Comparison of ENCODE assay signal across 9 cellular contexts in the genomic region with DNA sequence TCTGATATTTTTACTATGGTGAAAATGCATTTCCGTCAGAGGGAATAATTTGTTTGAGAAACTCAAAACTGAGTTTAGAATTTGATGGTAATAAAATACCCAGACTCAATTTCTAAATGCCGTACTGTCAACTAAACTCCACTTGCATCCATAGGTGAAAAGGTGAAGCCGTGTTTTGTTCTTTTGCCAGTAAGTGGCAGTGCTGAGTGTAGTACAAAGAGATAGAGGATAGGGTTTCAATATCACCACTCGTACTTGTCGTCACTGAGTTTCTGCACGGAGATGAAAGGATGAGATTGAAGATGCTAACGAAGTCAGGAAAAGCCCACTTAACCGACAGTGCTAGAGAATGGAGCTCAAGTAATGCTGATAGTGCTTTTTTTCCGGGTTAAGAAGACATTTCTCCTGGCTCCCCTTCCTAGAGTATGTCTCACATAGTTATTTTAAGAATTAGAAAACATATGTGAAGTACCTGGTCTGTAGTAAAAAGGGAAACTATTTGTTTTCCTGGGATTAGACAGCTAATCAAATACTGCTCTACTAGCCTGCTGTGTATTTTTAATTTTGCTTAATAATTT.
DNase-seq lines count a peak whose midpoint lies in the region; ATAC-seq and TF ChIP-seq lines count a peak whose summit lies in the region.
"Had no signal": no experiment of that assay in that cellular context is flagged by ENCODE, and none has a peak within 500 bp of the region (broad histone marks: within the 10 kb centered on the region; RNA-seq: fewer than 3 reads in every experiment).

No MANE protein-coding gene starts in this region.

- H3K4me2 ChIP-seq in smooth muscle cell = peak overlapping the region; percentile 66

- H3K9ac ChIP-seq in smooth muscle cell (ENCODE audit: low read depth) = no peak overlapping the region

- CTCF ChIA-PET in activated naive CD4-positive, alpha-beta T cell treated with anti-CD3 and anti-CD28 coated beads, Interleukin-2, amount 10 ng/mL, durations not matched to agents 7 days and 5 days (lab: Charles Lee) = interaction anchor here (0.5 kb wide), 1 partner anchor 66 kb away, joined by 4 read pairs; no protein-coding TSS in a partner anchor

- DNase-seq in activated naive CD4-positive, alpha-beta T cell treated with anti-CD3 and anti-CD28 coated beads, Interleukin-2, amount 10 ng/mL, durations not matched to agents 7 days and 5 days = peak; percentile 26
- DNase-seq in activated naive CD4-positive, alpha-beta T cell treated with anti-CD3 and anti-CD28 coated beads, Interleukin-2, amount 50 U/mL, for 16 hours = no peak
- DNase-seq in HT-29 (ENCODE audit: low spot score) (peak; percentile 12), SHP77 treated with DMSO at 0.1 percent for 48 hours (lab: John Stamatoyannopoulos, UW) (peak; percentile 25), smooth muscle cell (lab: John Stamatoyannopoulos, UW; ENCODE audit: unreplicated experiment) (no peak), right atrium auricular region (ENCODE audit: low spot score) (no peak), middle frontal gyrus (ENCODE audit: extremely low spot score, low spot score) (no peak)

- 18% methylated on average over 9 of the region's 9 CpGs for WGBS in smooth muscle cell (ENCODE audit: low lambda C conversion rate)

- no peak overlapping the region for H3K4me3 ChIP-seq in smooth muscle cell
- H3K4me3 ChIP-seq in right atrium auricular region = no peak overlapping the region

- H3K9me3 Mint-ChIP-seq in activated naive CD4-positive, alpha-beta T cell treated with anti-CD3 and anti-CD28 coated beads, Interleukin-2, amount 10 ng/mL, durations not matched to agents 7 days and 5 days = no peaks in the 10 kb centered on the region
- H3K9me3 Mint-ChIP-seq: T-helper 1 cell treated with Interleukin-12 subunit alpha and Interleukin-12 subunit beta and Interleukin-4 antibody, amounts not matched to agents 30 μg/mL and 1 μg/mL, for 36 hours had no signal

- no peak overlapping the region for H3K4me3 Mint-ChIP-seq in activated naive CD4-positive, alpha-beta T cell treated with anti-CD3 and anti-CD28 coated beads, Interleukin-2, amount 10 ng/mL, durations not matched to agents 7 days and 5 days
- H3K4me3 Mint-ChIP-seq: T-helper 1 cell treated with Interleukin-12 subunit alpha and Interleukin-12 subunit beta and Interleukin-4 antibody, amounts not matched to agents 30 μg/mL and 1 μg/mL, for 36 hours had no signal

- TF ChIP-seq CTCF in smooth muscle cell (IDR thresholded peaks at IDR 0.05; ENCODE audit: borderline replicate concordance, insufficient read depth, poor library complexity, severe bottlenecking) (peak; percentile 20), right atrium auricular region (IDR thresholded peaks at IDR 0.05) (peak in 1 of 2 donors; percentile 14)

- H3F3A ChIP-seq in smooth muscle cell (ENCODE audit: low read depth) = peaks cover 5% of the 10 kb centered on the region

- H2AFZ ChIP-seq in smooth muscle cell (ENCODE audit: low read depth) = no peak overlapping the region

- H3K4me1 Mint-ChIP-seq in activated naive CD4-positive, alpha-beta T cell treated with anti-CD3 and anti-CD28 coated beads, Interleukin-2, amount 10 ng/mL, durations not matched to agents 7 days and 5 days = no peaks in the 10 kb centered on the region

- H3K4me1 ChIP-seq in smooth muscle cell (ENCODE audit: low read depth) (peaks cover under 1% of the 10 kb centered on the region), right atrium auricular region (no peaks in the 10 kb centered on the region)

- no peak overlapping the region for H3K27ac Mint-ChIP-seq in activated naive CD4-positive, alpha-beta T cell treated with anti-CD3 and anti-CD28 coated beads, Interleukin-2, amount 10 ng/mL, durations not matched to agents 7 days and 5 days
- H3K27ac Mint-ChIP-seq: T-helper 1 cell treated with Interleukin-12 subunit alpha and Interleukin-12 subunit beta and Interleukin-4 antibody, amounts not matched to agents 30 μg/mL and 1 μg/mL, for 36 hours had no signal

- H3K27ac ChIP-seq in smooth muscle cell (ENCODE audit: low read depth) = no peak overlapping the region
- no peak overlapping the region for H3K27ac ChIP-seq in right atrium auricular region

- no peak for ATAC-seq in HG03045 (IDR thresholded peaks at IDR 0.05; ENCODE audit: unreplicated experiment)

- no peaks in the 10 kb centered on the region for H3K9me3 ChIP-seq in smooth muscle cell (replicated peaks; ENCODE audit: low read depth)
- no peaks in the 10 kb centered on the region for H3K9me3 ChIP-seq in right atrium auricular region

- H3K27me3 ChIP-seq in smooth muscle cell (ENCODE audit: low read depth) (no peaks in the 10 kb centered on the region), right atrium auricular region (no peaks in the 10 kb centered on the region)

- H3K79me2 ChIP-seq in smooth muscle cell (ENCODE audit: low read depth) = no peaks in the 10 kb centered on the region

- no peaks in the 10 kb centered on the region for H4K20me1 ChIP-seq in smooth muscle cell (ENCODE audit: low read depth)

- H3K36me3 ChIP-seq in smooth muscle cell (ENCODE audit: low read depth) = no peaks in the 10 kb centered on the region
- H3K36me3 ChIP-seq in right atrium auricular region = no peaks in the 10 kb centered on the region

- H3K36me3 Mint-ChIP-seq in activated naive CD4-positive, alpha-beta T cell treated with anti-CD3 and anti-CD28 coated beads, Interleukin-2, amount 10 ng/mL, durations not matched to agents 7 days and 5 days = no peaks in the 10 kb centered on the region

- peaks cover 4% of the 10 kb centered on the region for H3K27me3 Mint-ChIP-seq in activated naive CD4-positive, alpha-beta T cell treated with anti-CD3 and anti-CD28 coated beads, Interleukin-2, amount 10 ng/mL, durations not matched to agents 7 days and 5 days

Comparison
In these comparisons a context has a peak if more than half of its experiments do, and no peak if none do; other contexts are left out.
1. DNase-seq: peak in activated naive CD4-positive, alpha-beta T cell treated with anti-CD3 and anti-CD28 coated beads, Interleukin-2, amount 10 ng/mL, durations not matched to agents 7 days and 5 days (single experiment), HT-29 (single experiment) and SHP77 treated with DMSO at 0.1 percent for 48 hours (single experiment); none in activated naive CD4-positive, alpha-beta T cell treated with anti-CD3 and anti-CD28 coated beads, Interleukin-2, amount 50 U/mL, for 16 hours (single experiment), smooth muscle cell (single experiment), right atrium auricular region (single experiment) and middle frontal gyrus (single experiment).